In the genomic region with DNA sequence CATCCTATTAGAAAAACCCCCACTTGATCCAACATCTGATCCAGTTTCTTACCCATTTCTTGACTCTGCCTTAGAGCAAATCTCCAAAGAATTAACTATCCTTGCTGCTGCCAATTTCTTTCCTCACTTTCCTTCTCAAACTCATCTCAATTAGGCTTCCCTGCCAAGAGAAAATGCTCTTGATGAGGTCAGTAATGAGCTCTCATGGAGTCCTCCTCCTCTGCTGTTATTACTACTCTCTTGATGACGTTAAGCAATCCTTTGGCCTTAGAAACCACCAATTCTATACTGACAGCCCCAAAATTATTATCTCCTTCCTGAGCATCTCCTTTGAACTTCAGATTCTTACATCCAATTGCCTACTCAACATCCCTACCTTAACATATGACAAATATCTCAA, we compare ENCODE assay signal across 20 cellular contexts.
"Had no signal": no experiment of that assay in that cellular context is flagged by ENCODE, and none has a peak within 500 bp of the region (broad histone marks: within the 10 kb centered on the region; RNA-seq: fewer than 3 reads in every experiment).

No MANE protein-coding gene starts in this region.

- H3K36me3 ChIP-seq: cardiac muscle cell, sigmoid colon, stomach, tibial artery had no signal

- H3K27ac ChIP-seq: cardiac muscle cell, hepatocyte, tibial artery, VCaP had no signal

- H3K4me3 ChIP-seq: cardiac muscle cell, coronary artery, hepatocyte, sigmoid colon, stomach, tibial artery had no signal

- H3K9me3 ChIP-seq: sigmoid colon, stomach, tibial artery had no signal

- H3K27me3 ChIP-seq: cardiac muscle cell, hepatocyte, sigmoid colon, stomach, tibial artery had no signal

- H3K4me1 ChIP-seq: sigmoid colon, stomach, tibial artery had no signal

- ATAC-seq: natural killer cell had no signal

- DNase-seq: activated CD4-positive, alpha-beta T cell treated with anti-CD3 and anti-CD28 coated beads for 4 hours; activated CD4-positive, alpha-beta T cell treated with anti-CD3 and anti-CD28 coated beads, Interleukin-2, amount 50 U/mL, for 4 hours; activated effector memory CD4-positive, alpha-beta T cell treated with Interleukin-2 at 50 U/mL for 16 hours; activated naive CD4-positive, alpha-beta T cell treated with Interleukin-2 at 50 U/mL for 16 hours; activated T-cell treated with anti-CD3 and anti-CD28 coated beads for 4 hours; anterior cingulate cortex; glutamatergic neuron; islet precursor cell; natural killer cell; posterior cingulate gyrus; sigmoid colon; small intestine; stimulated activated CD4-positive, alpha-beta T cell treated with anti-CD3 and anti-CD28 coated beads, Interleukin-4, amount 100 ng/mL, for 4 hours; stimulated activated CD8-positive, alpha-beta memory T cell treated with anti-CD3 and anti-CD28 coated beads, Interleukin-4, amount 100 ng/mL, for 48 hours; stomach; tibial artery had no signal
